ENCODE assay signal across 27 cellular contexts in the genomic region with DNA sequence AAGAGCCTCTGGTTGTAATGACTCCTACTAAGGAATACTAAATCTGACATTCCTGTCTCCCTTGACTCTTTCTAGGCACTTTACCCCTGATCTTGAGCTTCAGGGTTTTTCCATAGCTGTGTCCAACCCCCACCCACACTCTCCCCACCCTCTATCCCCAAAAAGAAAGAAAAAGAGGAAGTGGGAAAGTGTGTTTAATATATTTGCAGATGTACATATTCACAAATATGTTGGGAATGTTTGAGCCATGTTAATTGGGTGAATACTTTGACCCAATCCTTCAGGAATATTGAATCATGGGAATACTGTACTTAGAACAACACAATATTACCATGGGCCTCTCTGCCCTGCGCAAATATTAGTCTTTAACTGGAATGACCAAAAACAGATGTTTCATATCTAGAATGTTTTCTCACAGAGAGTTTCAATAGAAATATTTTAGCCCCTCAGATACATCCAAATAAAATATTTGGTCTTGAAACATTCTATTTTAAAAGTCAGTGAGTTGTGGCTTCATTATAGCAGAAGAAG.
"Had no signal": no experiment of that assay in that cellular context is flagged by ENCODE, and none has a peak within 500 bp of the region (broad histone marks: within the 10 kb centered on the region; RNA-seq: fewer than 3 reads in every experiment).

No MANE protein-coding gene starts in this region.

- H3K4me3 ChIP-seq: breast epithelium, esophagus squamous epithelium, gastroesophageal sphincter, spleen, uterus had no signal

- ATAC-seq: activated CD8-positive, alpha-beta T cell treated with anti-CD3 and anti-CD28 coated beads for 36 hours; activated T-cell treated with anti-CD3 and anti-CD28 coated beads, Interleukin-2, amount 50 U/mL, for 4 hours; activated T-helper 17 cell treated with anti-CD3 and anti-CD28 coated beads, Interleukin-2, amount 50 U/mL, for 72 hours; gastroesophageal sphincter; left colon; right cardiac atrium; WTC11 had no signal

- H3K79me2 ChIP-seq: parathyroid adenoma had no signal

- H3K27ac ChIP-seq: breast epithelium, epithelial cell of prostate, esophagus squamous epithelium, gastroesophageal sphincter, parathyroid adenoma, spleen, uterus had no signal

- H3K4me1 ChIP-seq: breast epithelium, esophagus squamous epithelium, gastroesophageal sphincter, parathyroid adenoma, spleen, uterus had no signal

- H3K4me1 Mint-ChIP-seq: activated T-helper 17 cell treated with anti-CD3 and anti-CD28 coated beads, Interleukin-2, amount 50 U/mL, for 72 hours; naive B cell had no signal

- H2AFZ ChIP-seq: parathyroid adenoma had no signal

- H3K27me3 ChIP-seq: breast epithelium, esophagus squamous epithelium, gastroesophageal sphincter, uterus had no signal

- H3K4me3 Mint-ChIP-seq: activated CD8-positive, alpha-beta T cell treated with anti-CD3 and anti-CD28 coated beads for 36 hours; activated T-cell treated with anti-CD3 and anti-CD28 coated beads, Interleukin-2, amount 50 U/mL, for 4 hours; activated T-helper 17 cell treated with anti-CD3 and anti-CD28 coated beads, Interleukin-2, amount 50 U/mL, for 72 hours; dendritic cell treated with granulocyte-macrophage colony-stimulating factor and Interleukin-4, amounts not matched to agents 40 ng/mL and 50 ng/mL, for 4 days; endodermal cell; mesothelial cell of epicardium; naive B cell; type B pancreatic cell; WTC11 had no signal

- H3K9ac ChIP-seq: parathyroid adenoma had no signal

- DNase-seq: activated CD4-positive, alpha-beta T cell treated with anti-CD3 and anti-CD28 coated beads, Interleukin-2, amount 50 U/mL, for 1 hour; activated CD8-positive, alpha-beta T cell treated with anti-CD3 and anti-CD28 coated beads for 36 hours; activated gamma-delta T cell treated with Interleukin-2 at 50 U/mL for 16 hours; activated naive CD4-positive, alpha-beta T cell treated with anti-CD3 and anti-CD28 coated beads, Interleukin-2, amount 50 U/mL, for 16 hours; activated T-cell treated with anti-CD3 and anti-CD28 coated beads, Interleukin-2, amount 50 U/mL, for 4 hours; amygdala; central memory CD4-positive, alpha-beta T cell; endodermal cell; esophagus squamous epithelium; hippocampal formation; kidney; left colon; naive B cell; right cardiac atrium; spleen; stimulated activated naive CD4-positive, alpha-beta T cell treated with Interleukin-2 at 50 U/mL for 16 hours; T-helper 2 cell; uterus had no signal

- FAIRE-seq: kidney had no signal

- H3K36me3 ChIP-seq: breast epithelium, esophagus squamous epithelium, gastroesophageal sphincter, spleen, uterus had no signal

- H3K27ac Mint-ChIP-seq: activated CD8-positive, alpha-beta T cell treated with anti-CD3 and anti-CD28 coated beads for 36 hours; activated T-helper 17 cell treated with anti-CD3 and anti-CD28 coated beads, Interleukin-2, amount 50 U/mL, for 72 hours; dendritic cell treated with granulocyte-macrophage colony-stimulating factor and Interleukin-4, amounts not matched to agents 40 ng/mL and 50 ng/mL, for 4 days; endodermal cell; mesothelial cell of epicardium; type B pancreatic cell; WTC11 had no signal

- H3K36me3 Mint-ChIP-seq: type B pancreatic cell had no signal
